12 cellular contexts compared by ENCODE assay signal in genomic region chr3:134392336-134392983, GRCh38. TPM values are rescaled to one million over a fixed set of nuclear protein-coding genes. Genes with fewer than 3 reads are reported as not detected.
DNase-seq lines count a peak whose midpoint lies in the region; ATAC-seq and TF ChIP-seq lines count a peak whose summit lies in the region.
"Had no signal": no experiment of that assay in that cellular context is flagged by ENCODE, and none has a peak within 500 bp of the region (broad histone marks: within the 10 kb centered on the region; RNA-seq: fewer than 3 reads in every experiment).

No MANE protein-coding gene starts in this region.

- no peak for TF ChIP-seq EP300 in upper lobe of left lung (IDR thresholded peaks at IDR 0.05)

- intact Hi-C loops in body of pancreas (cut with DNase I) (no loop called here), left lung (cut with DNase I) (no loop called here)

- no peaks in the 10 kb centered on the region for H3K9me3 ChIP-seq in body of pancreas
- no peaks in the 10 kb centered on the region for H3K9me3 ChIP-seq in left lung
- H3K9me3 ChIP-seq in upper lobe of left lung: no peaks in the 10 kb centered on the region

- no peak for TF ChIP-seq POLR2A in body of pancreas (IDR thresholded peaks at IDR 0.05)
- no peak for TF ChIP-seq POLR2A in upper lobe of left lung (IDR thresholded peaks at IDR 0.05)

- peak; percentile 38 for ATAC-seq in body of pancreas
- peak; percentile 57 for ATAC-seq in left lung
- peak; percentile 34 to 62 for ATAC-seq in upper lobe of left lung (ENCODE audit: low FRiP score in 2 of 2)
- no peak for ATAC-seq in HG02852 (IDR thresholded peaks at IDR 0.05; ENCODE audit: unreplicated experiment)
- ATAC-seq: left colon, WTC11 had no signal

- H3K36me3 ChIP-seq in body of pancreas (replicated peaks in 1 of 2; ENCODE audit: insufficient read depth in 1 of 2, low read depth in 2 of 2) (no peaks in the 10 kb centered on the region), left lung (no peaks in the 10 kb centered on the region), upper lobe of left lung (no peaks in the 10 kb centered on the region)

- H3K4me3 ChIP-seq in body of pancreas: no peak overlapping the region
- H3K4me3 ChIP-seq in left lung: no peak overlapping the region
- H3K4me3 ChIP-seq in upper lobe of left lung: no peak overlapping the region

- H3K27ac ChIP-seq in body of pancreas: no peak overlapping the region
- no peak overlapping the region for H3K27ac ChIP-seq in left lung
- H3K27ac ChIP-seq in upper lobe of left lung: peak overlapping the region in 2 of 4 donors; percentile 14 to 42
- H3K27ac ChIP-seq: KMS-11 had no signal

- H3K4me1 ChIP-seq in body of pancreas (no peaks in the 10 kb centered on the region), left lung (peaks cover 0 to 5% of the 10 kb centered on the region in 2 donors), upper lobe of left lung (peaks cover 0 to 6% (median 4%) of the 10 kb centered on the region in 4 donors)

- TF ChIP-seq CTCF in body of pancreas (IDR thresholded peaks at IDR 0.05) (no peak), left lung (IDR thresholded peaks at IDR 0.05) (no peak), upper lobe of left lung (IDR thresholded peaks at IDR 0.05) (no peak)

- peak; percentile 22 for DNase-seq in NCI-H748 (lab: John Stamatoyannopoulos, UW; ENCODE audit: unreplicated experiment)
- DNase-seq in NCI-H748 treated with DMSO at 0.1 percent for 48 hours (lab: John Stamatoyannopoulos, UW): no peak
- DNase-seq in body of pancreas: no peak
- DNase-seq in left lung: no peak
- no peak for DNase-seq in upper lobe of left lung
- DNase-seq in GDM1 (lab: John Stamatoyannopoulos, UW): no peak
- DNase-seq in NCI-H1048 (lab: John Stamatoyannopoulos, UW): no peak
- DNase-seq: effector memory CD4-positive, alpha-beta T cell; left colon had no signal

- 50 to 60% methylated on average over 1 of the region's 1 CpG for WGBS in body of pancreas, 2 donors
- 48 to 63% methylated on average over 1 of the region's 1 CpG for WGBS in upper lobe of left lung, 2 donors

- no peaks in the 10 kb centered on the region for H3K27me3 ChIP-seq in body of pancreas
- H3K27me3 ChIP-seq in left lung: no peaks in the 10 kb centered on the region
- no peaks in the 10 kb centered on the region for H3K27me3 ChIP-seq in upper lobe of left lung

RNA-seq across cellular contexts. Expression of gene AMOTL2, which starts 18.2 kb away (rescaled TPM):
- total RNA-seq in body of pancreas (10 to 100 TPM; 65.1 to 71.5 TPM), left lung (100 to 1,000 TPM in 1 of 2 donors, 10 to 100 TPM in 1; 69.2 to 106 TPM), upper lobe of left lung (100 to 1,000 TPM in 5 of 6 donors, 10 to 100 TPM in 1; 73.3 to 179 (median 132) TPM)
